11 cellular contexts compared by ENCODE assay signal in the genomic region with DNA sequence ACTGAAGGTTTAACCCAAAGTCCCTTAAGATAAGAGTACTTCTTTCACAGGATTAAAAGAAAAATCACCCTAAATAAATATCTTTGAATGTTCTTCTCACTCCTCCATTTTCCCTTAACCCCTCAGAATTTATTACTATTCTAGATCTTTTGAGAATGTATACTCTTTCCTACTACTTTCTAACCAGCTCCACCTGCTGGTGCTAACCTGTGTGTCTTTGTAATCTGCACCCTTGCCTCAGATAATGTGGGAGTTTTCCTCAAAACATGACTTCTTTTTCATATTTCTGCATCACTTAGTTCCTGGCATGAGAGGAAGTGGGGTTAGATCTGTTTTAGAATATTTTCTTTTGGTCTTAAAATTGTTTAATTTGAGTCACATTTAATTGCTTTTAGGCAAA.
DNase-seq lines count a peak whose midpoint lies in the region; ATAC-seq, FAIRE-seq and TF ChIP-seq lines count a peak whose summit lies in the region.
"Had no signal": no experiment of that assay in that cellular context is flagged by ENCODE, and none has a peak within 500 bp of the region (broad histone marks: within the 10 kb centered on the region; RNA-seq: fewer than 3 reads in every experiment).

No MANE protein-coding gene starts in this region.

- peaks cover 0 to 1% (median 0%) of the 10 kb centered on the region in 3 donors for H3K27me3 Mint-ChIP-seq in CD14-positive monocyte (ENCODE audit: low read depth in 3 of 3)

- H3K4me2 ChIP-seq in keratinocyte (ENCODE audit: control insufficient read depth, extremely low read depth, insufficient read depth, low read depth, low read length): no peak overlapping the region

- no peaks in the 10 kb centered on the region for H3K27me3 ChIP-seq in keratinocyte (ENCODE audit: control insufficient read depth, extremely low read depth, insufficient read depth, low read length)

- H3K4me1 Mint-ChIP-seq in CD14-positive monocyte: no peaks in the 10 kb centered on the region

- FAIRE-seq in keratinocyte (lab: Jason Lieb, UNC): peak; percentile 51

- dilution Hi-C loops in keratinocyte (cut with MboI; ENCODE audit: extremely low pct_ligation_motif_present, low sequenced_read_pairs): no loop called here

- H3K4me1 ChIP-seq in keratinocyte (ENCODE audit: control insufficient read depth, extremely low read depth, insufficient read depth, low read length): peaks cover 3% of the 10 kb centered on the region

- H3K9me3 Mint-ChIP-seq in CD14-positive monocyte: peaks cover 0 to 5% (median 0%) of the 10 kb centered on the region in 7 donors

- H2AFZ ChIP-seq in keratinocyte (ENCODE audit: control insufficient read depth, low read length): no peak overlapping the region

- no peaks in the 10 kb centered on the region for H3K79me2 ChIP-seq in keratinocyte (ENCODE audit: control insufficient read depth, insufficient read depth, low read length)

- no peak overlapping the region for H3K4me3 Mint-ChIP-seq in CD14-positive monocyte
- H3K4me3 Mint-ChIP-seq: HFFc6 had no signal

- DNase-seq in Jurkat, Clone E6-1 (ENCODE audit: low read depth, low spot score): peak; percentile 1
- no peak for DNase-seq in keratinocyte (ENCODE audit: low read depth, low spot score)
- DNase-seq in CD14-positive monocyte (ENCODE audit: low spot score): no peak
- DNase-seq in activated naive CD4-positive, alpha-beta T cell (lab: John Stamatoyannopoulos, UW): no peak
- DNase-seq: HFFc6, NCI-H187 treated with DMSO at 0.1 percent for 48 hours had no signal

- no peak for ATAC-seq in GM18517 (IDR thresholded peaks at IDR 0.05; ENCODE audit: unreplicated experiment)
- no peak for ATAC-seq in HG02610 (IDR thresholded peaks at IDR 0.05; ENCODE audit: unreplicated experiment)
- ATAC-seq: right cardiac atrium had no signal

- no peaks in the 10 kb centered on the region for H3K36me3 Mint-ChIP-seq in CD14-positive monocyte

- H4K20me1 ChIP-seq in keratinocyte (ENCODE audit: control insufficient read depth, extremely low read depth, insufficient read depth, low read length): no peaks in the 10 kb centered on the region

- no peak overlapping the region for H3K4me3 ChIP-seq in Jurkat, Clone E6-1 (ENCODE audit: low read length)
- no peak overlapping the region for H3K4me3 ChIP-seq in keratinocyte (ENCODE audit: control insufficient read depth in 2 of 3, extremely low read depth in 1 of 3, insufficient read depth in 2 of 3, low read depth in 1 of 3, low read length in 3 of 3)

- H3K27ac Mint-ChIP-seq in CD14-positive monocyte: no peak overlapping the region
- H3K27ac Mint-ChIP-seq: HFFc6 had no signal

- H3K27ac ChIP-seq in C4-2B (no peak overlapping the region), VCaP (no peak overlapping the region), keratinocyte (ENCODE audit: control insufficient read depth, insufficient read depth, low read length) (no peak overlapping the region)

- no peaks in the 10 kb centered on the region for H3K9me1 ChIP-seq in keratinocyte (ENCODE audit: control insufficient read depth, extremely low read depth, insufficient read depth, low read length)

- H3K9ac ChIP-seq in keratinocyte (ENCODE audit: control insufficient read depth, extremely low read depth, insufficient read depth, low read length): no peak overlapping the region

- no peaks in the 10 kb centered on the region for H3K9me3 ChIP-seq in keratinocyte (ENCODE audit: control insufficient read depth, low read depth, low read length)

- H3K36me3 ChIP-seq in keratinocyte (ENCODE audit: control insufficient read depth in 2 of 2, extremely low read depth in 1 of 2, insufficient read depth in 2 of 2, low read length in 2 of 2): no peaks in the 10 kb centered on the region

- intact Hi-C loops in CD14-positive monocyte (cut with micrococcal nuclease): no loop called here

- peak; percentile 40 for TF ChIP-seq CTCF in C4-2B (conservative IDR thresholded peaks at IDR 0.05)
- TF ChIP-seq CTCF in VCaP (conservative IDR thresholded peaks at IDR 0.05): peak; percentile 77
- peak; percentile 44 to 52 (median 46) for TF ChIP-seq CTCF in keratinocyte (optimal IDR thresholded peaks at IDR 0.05 in 1 of 3, IDR thresholded peaks at IDR 0.05 in 1 of 3, conservative IDR thresholded peaks at IDR 0.05 in 1 of 3; ENCODE audit: extremely low read depth in 1 of 3, insufficient read depth in 2 of 3, low read length in 3 of 3)
- no peak for TF ChIP-seq CTCF in CD14-positive monocyte (IDR thresholded peaks at IDR 0.05)
